10 cellular contexts compared by ENCODE assay signal in genomic region chr9:33124716-33125378, GRCh38. TPM values are rescaled to one million over a fixed set of nuclear protein-coding genes. Genes with fewer than 3 reads are reported as not detected.
DNase-seq lines count a peak whose midpoint lies in the region; ATAC-seq lines count a peak whose summit lies in the region.
"Had no signal": no experiment of that assay in that cellular context is flagged by ENCODE, and none has a peak within 500 bp of the region (broad histone marks: within the 10 kb centered on the region; RNA-seq: fewer than 3 reads in every experiment).

No MANE protein-coding gene starts in this region.

- peak; percentile 36 for DNase-seq in GM03348 (ENCODE audit: low spot score)
- peak; percentile 36 for DNase-seq in inferior parietal cortex (ENCODE audit: extremely low spot score)
- DNase-seq in activated CD8-positive, alpha-beta memory T cell treated with anti-CD3 and anti-CD28 coated beads, Interleukin-2, amount 10 ng/mL, durations not matched to agents 7 days and 5 days: no peak
- DNase-seq in effector CD4-positive, alpha-beta T cell: no peak
- DNase-seq in activated T-helper 1 cell treated with anti-CD3 and anti-CD28 coated beads, Interleukin-12 subunit alpha, Interleukin-12 subunit beta, Interleukin-2, Interleukin-4 antibody, amounts not matched to agents 30 ng/mL and 10 ng/mL and 1 ng/mL, durations not matched to agents 14 hours and 24 hours and 36 hours (ENCODE audit: low spot score): no peak
- no peak for DNase-seq in AG08395 (ENCODE audit: low spot score)
- DNase-seq: cerebellar nuclear complex, T1000 had no signal

- CTCF ChIA-PET in activated CD8-positive, alpha-beta memory T cell treated with anti-CD3 and anti-CD28 coated beads, Interleukin-2, amount 10 ng/mL, durations not matched to agents 7 days and 5 days (lab: Charles Lee): no interaction called here

- no peaks in the 10 kb centered on the region for H3K27me3 Mint-ChIP-seq in activated CD8-positive, alpha-beta memory T cell treated with anti-CD3 and anti-CD28 coated beads, Interleukin-2, amount 10 ng/mL, durations not matched to agents 7 days and 5 days
- H3K27me3 Mint-ChIP-seq in activated T-helper 1 cell treated with anti-CD3 and anti-CD28 coated beads, Interleukin-12 subunit alpha, Interleukin-12 subunit beta, Interleukin-2, Interleukin-4 antibody, amounts not matched to agents 30 ng/mL and 10 ng/mL and 1 ng/mL, durations not matched to agents 14 hours and 24 hours and 36 hours (ENCODE audit: insufficient read depth): no peaks in the 10 kb centered on the region

- peaks cover 8% of the 10 kb centered on the region for H3K36me3 Mint-ChIP-seq in activated CD8-positive, alpha-beta memory T cell treated with anti-CD3 and anti-CD28 coated beads, Interleukin-2, amount 10 ng/mL, durations not matched to agents 7 days and 5 days
- peaks cover 51% of the 10 kb centered on the region for H3K36me3 Mint-ChIP-seq in activated T-helper 1 cell treated with anti-CD3 and anti-CD28 coated beads, Interleukin-12 subunit alpha, Interleukin-12 subunit beta, Interleukin-2, Interleukin-4 antibody, amounts not matched to agents 30 ng/mL and 10 ng/mL and 1 ng/mL, durations not matched to agents 14 hours and 24 hours and 36 hours (ENCODE audit: low read depth)

- H3K4me3 Mint-ChIP-seq in activated CD8-positive, alpha-beta memory T cell treated with anti-CD3 and anti-CD28 coated beads, Interleukin-2, amount 10 ng/mL, durations not matched to agents 7 days and 5 days: no peak overlapping the region
- H3K4me3 Mint-ChIP-seq in activated T-helper 1 cell treated with anti-CD3 and anti-CD28 coated beads, Interleukin-12 subunit alpha, Interleukin-12 subunit beta, Interleukin-2, Interleukin-4 antibody, amounts not matched to agents 30 ng/mL and 10 ng/mL and 1 ng/mL, durations not matched to agents 14 hours and 24 hours and 36 hours: no peak overlapping the region

- intact Hi-C loops in activated T-helper 1 cell treated with anti-CD3 and anti-CD28 coated beads, Interleukin-12 subunit alpha, Interleukin-12 subunit beta, Interleukin-2, Interleukin-4 antibody, amounts not matched to agents 30 ng/mL and 10 ng/mL and 1 ng/mL, durations not matched to agents 14 hours and 24 hours and 36 hours (cut with micrococcal nuclease): no loop called here

- ATAC-seq in GM19351 (IDR thresholded peaks at IDR 0.05; ENCODE audit: unreplicated experiment): peak; percentile 67
- peak; percentile 54 for ATAC-seq in HG03354 (IDR thresholded peaks at IDR 0.05; ENCODE audit: poor library complexity, severe bottlenecking, unreplicated experiment)
- ATAC-seq in activated CD8-positive, alpha-beta memory T cell treated with anti-CD3 and anti-CD28 coated beads, Interleukin-2, amount 10 ng/mL, durations not matched to agents 7 days and 5 days: no peak

- H3K27ac Mint-ChIP-seq in activated CD8-positive, alpha-beta memory T cell treated with anti-CD3 and anti-CD28 coated beads, Interleukin-2, amount 10 ng/mL, durations not matched to agents 7 days and 5 days: no peak overlapping the region
- H3K27ac Mint-ChIP-seq in activated T-helper 1 cell treated with anti-CD3 and anti-CD28 coated beads, Interleukin-12 subunit alpha, Interleukin-12 subunit beta, Interleukin-2, Interleukin-4 antibody, amounts not matched to agents 30 ng/mL and 10 ng/mL and 1 ng/mL, durations not matched to agents 14 hours and 24 hours and 36 hours: no peak overlapping the region

- H3K4me1 Mint-ChIP-seq in activated CD8-positive, alpha-beta memory T cell treated with anti-CD3 and anti-CD28 coated beads, Interleukin-2, amount 10 ng/mL, durations not matched to agents 7 days and 5 days: peaks cover 8% of the 10 kb centered on the region
- H3K4me1 Mint-ChIP-seq in activated T-helper 1 cell treated with anti-CD3 and anti-CD28 coated beads, Interleukin-12 subunit alpha, Interleukin-12 subunit beta, Interleukin-2, Interleukin-4 antibody, amounts not matched to agents 30 ng/mL and 10 ng/mL and 1 ng/mL, durations not matched to agents 14 hours and 24 hours and 36 hours (ENCODE audit: low read depth): peaks cover 16% of the 10 kb centered on the region

- no peaks in the 10 kb centered on the region for H3K9me3 Mint-ChIP-seq in activated CD8-positive, alpha-beta memory T cell treated with anti-CD3 and anti-CD28 coated beads, Interleukin-2, amount 10 ng/mL, durations not matched to agents 7 days and 5 days (ENCODE audit: low read depth)
- no peaks in the 10 kb centered on the region for H3K9me3 Mint-ChIP-seq in activated T-helper 1 cell treated with anti-CD3 and anti-CD28 coated beads, Interleukin-12 subunit alpha, Interleukin-12 subunit beta, Interleukin-2, Interleukin-4 antibody, amounts not matched to agents 30 ng/mL and 10 ng/mL and 1 ng/mL, durations not matched to agents 14 hours and 24 hours and 36 hours

RNA-seq across cellular contexts. Expression of gene B4GALT1, which starts 42.3 kb away (rescaled TPM):
- total RNA-seq in activated CD8-positive, alpha-beta memory T cell treated with anti-CD3 and anti-CD28 coated beads, Interleukin-2, amount 10 ng/mL, durations not matched to agents 7 days and 5 days: 10 to 100 TPM; 33.8 to 35.2 TPM
- total RNA-seq in activated T-helper 1 cell treated with anti-CD3 and anti-CD28 coated beads, Interleukin-12 subunit alpha, Interleukin-12 subunit beta, Interleukin-2, Interleukin-4 antibody, amounts not matched to agents 30 ng/mL and 10 ng/mL and 1 ng/mL, durations not matched to agents 14 hours and 24 hours and 36 hours: 64.4 and 66.5 TPM in 2 replicates

RNA-seq across cellular contexts. Expression of gene SMU1, which starts 48.4 kb away (rescaled TPM):
- total RNA-seq in activated CD8-positive, alpha-beta memory T cell treated with anti-CD3 and anti-CD28 coated beads, Interleukin-2, amount 10 ng/mL, durations not matched to agents 7 days and 5 days: 10 to 100 TPM; 20.0 to 23.0 TPM
- 28.8 TPM in 2 replicates for total RNA-seq in activated T-helper 1 cell treated with anti-CD3 and anti-CD28 coated beads, Interleukin-12 subunit alpha, Interleukin-12 subunit beta, Interleukin-2, Interleukin-4 antibody, amounts not matched to agents 30 ng/mL and 10 ng/mL and 1 ng/mL, durations not matched to agents 14 hours and 24 hours and 36 hours

Comparison
In these comparisons a context has a peak if more than half of its experiments do, and no peak if none do; other contexts are left out.
1. DNase-seq: peak in GM03348 (single experiment) and inferior parietal cortex (single experiment); none in activated CD8-positive, alpha-beta memory T cell treated with anti-CD3 and anti-CD28 coated beads, Interleukin-2, amount 10 ng/mL, durations not matched to agents 7 days and 5 days (single experiment), effector CD4-positive, alpha-beta T cell (single experiment), activated T-helper 1 cell treated with anti-CD3 and anti-CD28 coated beads, Interleukin-12 subunit alpha, Interleukin-12 subunit beta, Interleukin-2, Interleukin-4 antibody, amounts not matched to agents 30 ng/mL and 10 ng/mL and 1 ng/mL, durations not matched to agents 14 hours and 24 hours and 36 hours (single experiment) and AG08395 (single experiment).